11 cellular contexts compared by ENCODE assay signal in genomic region chr1:193939585-193939984, GRCh38.
"Had no signal": no experiment of that assay in that cellular context is flagged by ENCODE, and none has a peak within 500 bp of the region (broad histone marks: within the 10 kb centered on the region; RNA-seq: fewer than 3 reads in every experiment).

No MANE protein-coding gene starts in this region.

- H3K36me3 ChIP-seq: HAP-1 had no signal

- H3K4me3 Mint-ChIP-seq: GM23338, H9, HFFc6 had no signal

- H3K4me3 ChIP-seq: GM23248, GM23338, HAP-1 had no signal

- H3K9me3 Mint-ChIP-seq: GM23338, HFFc6 had no signal

- ATAC-seq: GM23338, HCT116 had no signal

- H3K9ac ChIP-seq: GM23248 had no signal

- H3K4me1 ChIP-seq: HAP-1 had no signal

- DNase-seq: GM23248, GOT3, H7, H9, HCEC 1CT, HFFc6 had no signal

- H3K27ac ChIP-seq: GM23248 had no signal

- H3K4me2 ChIP-seq: GM23338 had no signal

- H3K27ac Mint-ChIP-seq: GM23338, H9, HFFc6 had no signal

- H3K9me3 ChIP-seq: HAP-1 had no signal

- FAIRE-seq: H1, H54 had no signal

- H2AFZ ChIP-seq: GM23248, GM23338 had no signal
